17 cellular contexts compared by ENCODE assay signal in genomic region chr3:12807066-12807465, GRCh38. TPM values are rescaled to one million over a fixed set of nuclear protein-coding genes. Genes with fewer than 3 reads are reported as not detected.
A peak's percentile ranks its signal among the peaks of the same experiment; 100 is the strongest.
DNase-seq lines count a peak whose midpoint lies in the region; ATAC-seq and TF ChIP-seq lines count a peak whose summit lies in the region.
"Had no signal": no experiment of that assay in that cellular context is flagged by ENCODE, and none has a peak within 500 bp of the region (broad histone marks: within the 10 kb centered on the region; RNA-seq: fewer than 3 reads in every experiment).

No MANE protein-coding gene starts in this region.

- peaks cover 9% of the 10 kb centered on the region; the same call in 1 of the 2 replicates for H3K36me3 Mint-ChIP-seq in HFFc6 (ENCODE audit: low read depth)

- no peak overlapping the region for H3K4me3 Mint-ChIP-seq in HFFc6
- H3K4me3 Mint-ChIP-seq: CD4-positive, alpha-beta T cell had no signal

- in situ Hi-C loops in gastrocnemius medialis (cut with MboI; ENCODE audit: low sequenced_read_pairs in 4 of 4): no loop called here

- TF ChIP-seq CTCF in GM12873 (IDR thresholded peaks at IDR 0.05; ENCODE audit: insufficient read depth, low read depth, low read length, missing control alignments) (peak; percentile 10), HFFc6 (IDR thresholded peaks at IDR 0.05) (peak; percentile 34; the same call in 1 of the 2 replicates), right atrium auricular region (IDR thresholded peaks at IDR 0.05) (no peak), gastrocnemius medialis (IDR thresholded peaks at IDR 0.05 in 4 of 5, conservative IDR thresholded peaks at IDR 0.05 in 1 of 5) (no peak), gastroesophageal sphincter (IDR thresholded peaks at IDR 0.05) (no peak)

- TF ChIP-seq EP300 in gastroesophageal sphincter (IDR thresholded peaks at IDR 0.05): no peak

- peaks cover 10% of the 10 kb centered on the region; the same call in 1 of the 2 replicates for H3K4me1 Mint-ChIP-seq in HFFc6 (ENCODE audit: low read depth)

- intact Hi-C loops in gastrocnemius medialis (cut with DNase I; ENCODE audit: low total_unique reads): no loop called here

- no peaks in the 10 kb centered on the region for H3K9me3 Mint-ChIP-seq in HFFc6
- H3K9me3 Mint-ChIP-seq: CD4-positive, alpha-beta T cell had no signal

- H3K27ac ChIP-seq in right atrium auricular region (peak overlapping the region; percentile 27 to 43), gastrocnemius medialis (peak overlapping the region; percentile 71 to 99 (median 92)), gastroesophageal sphincter (peak overlapping the region in 2 of 4 donors; percentile 34 to 85)

- no peak overlapping the region for H3K27ac Mint-ChIP-seq in HFFc6
- H3K27ac Mint-ChIP-seq: CD4-positive, alpha-beta T cell had no signal

- H3K9me3 ChIP-seq in right atrium auricular region: no peaks in the 10 kb centered on the region
- H3K9me3 ChIP-seq in gastrocnemius medialis: no peaks in the 10 kb centered on the region
- H3K9me3 ChIP-seq in gastroesophageal sphincter: no peaks in the 10 kb centered on the region
- H3K9me3 ChIP-seq: BE2C, SK-N-SH had no signal

- H3K36me3 ChIP-seq in right atrium auricular region: peaks cover 49% of the 10 kb centered on the region
- H3K36me3 ChIP-seq in gastrocnemius medialis: peaks cover 0 to 46% of the 10 kb centered on the region in 2 donors
- H3K36me3 ChIP-seq in gastroesophageal sphincter: peaks cover 0 to 59% of the 10 kb centered on the region in 2 donors
- H3K36me3 ChIP-seq: BE2C had no signal

- WGBS in gastroesophageal sphincter (ENCODE audit: low coverage in 1 of 2), 2 donors: 93% methylated on average over 8 of the region's 9 CpGs; no CpG with 5 or more reads in 1 of the 2 donors

- H3K27me3 ChIP-seq in right atrium auricular region: no peaks in the 10 kb centered on the region
- H3K27me3 ChIP-seq in gastrocnemius medialis: no peaks in the 10 kb centered on the region
- H3K27me3 ChIP-seq in gastroesophageal sphincter: no peaks in the 10 kb centered on the region
- H3K27me3 ChIP-seq: BE2C had no signal

- H3K4me3 ChIP-seq in right atrium auricular region (no peak overlapping the region), gastrocnemius medialis (no peak overlapping the region), gastroesophageal sphincter (no peak overlapping the region)

- TF ChIP-seq POLR2A in gastrocnemius medialis (IDR thresholded peaks at IDR 0.05): no peak
- no peak for TF ChIP-seq POLR2A in gastroesophageal sphincter (IDR thresholded peaks at IDR 0.05)

- DNase-seq in HFFc6: no peak
- DNase-seq in right atrium auricular region (ENCODE audit: low spot score): no peak
- DNase-seq in gastrocnemius medialis: peak in 1 of 2 donors; percentile 28
- no peak for DNase-seq in dermis blood vessel endothelial cell
- DNase-seq in COLO668 (lab: John Stamatoyannopoulos, UW; ENCODE audit: unreplicated experiment): no peak
- DNase-seq: BE2C; Calu3; CD4-positive, alpha-beta T cell; DMS79; KG1; NCI-H1436 treated with DMSO at 0.1 percent for 48 hours; NCI-H2081 treated with DMSO at 0.1 percent for 48 hours; NCI-H510A; NCI-H82; SK-N-SH had no signal

- H3K27me3 Mint-ChIP-seq in HFFc6 (ENCODE audit: insufficient read depth): no peaks in the 10 kb centered on the region
- H3K27me3 Mint-ChIP-seq: CD4-positive, alpha-beta T cell had no signal

- ATAC-seq in gastrocnemius medialis: no peak
- no peak for ATAC-seq in gastroesophageal sphincter

- H3K4me1 ChIP-seq in right atrium auricular region (peaks cover 0 to 43% of the 10 kb centered on the region in 2 donors), gastrocnemius medialis (peaks cover 48 to 51% of the 10 kb centered on the region in 2 donors), gastroesophageal sphincter (peaks cover 0 to 21% (median 10%) of the 10 kb centered on the region in 3 donors)
- H3K4me1 ChIP-seq: BE2C had no signal

RNA-seq across cellular contexts. Expression of gene CAND2, which starts 10.6 kb away (rescaled TPM):
- 10 to 100 TPM in 1 of 6 experiments, 1 to 10 TPM in 5; 4.5 to 10.5 (median 8.3) TPM for total RNA-seq in HFFc6 (2021; fragmentation: NEBNext Ultra II Directional; extraction: Animal tissue kit (Norgen Biotek cat#: 25700))
- total RNA-seq in right atrium auricular region: 10 to 100 TPM; 45.2 to 77.4 TPM
- total RNA-seq in gastrocnemius medialis: 100 to 1,000 TPM; 133 to 308 (median 181) TPM
- 2.2 and 2.4 TPM in 2 replicates for total RNA-seq in dermis blood vessel endothelial cell
- total RNA-seq in gastroesophageal sphincter: 10 to 100 TPM; 11.5 to 29.9 (median 19.4) TPM
- total RNA-seq: Calu3 had no signal

RNA-seq across cellular contexts. Expression of gene RPL32, which starts 34.3 kb away (rescaled TPM):
- total RNA-seq in HFFc6 (2021; fragmentation: NEBNext Ultra II Directional; extraction: Animal tissue kit (Norgen Biotek cat#: 25700)): 1,000 to 10,000 TPM; 1,490 to 1,730 (median 1,677) TPM
- total RNA-seq in right atrium auricular region: 100 to 1,000 TPM; 626 to 829 TPM
- total RNA-seq in gastrocnemius medialis: 1,000 to 10,000 TPM in 2 of 4 donors, 100 to 1,000 TPM in 2; 765 to 1,204 (median 990) TPM
- total RNA-seq in dermis blood vessel endothelial cell: 632 and 1,383 TPM in 2 replicates
- 100 to 1,000 TPM; 679 to 924 (median 775) TPM for total RNA-seq in gastroesophageal sphincter

RNA-seq across cellular contexts. Expression of gene TMEM40, which starts 48.0 kb away (rescaled TPM):
- total RNA-seq in HFFc6 (2021; fragmentation: NEBNext Ultra II Directional; extraction: Animal tissue kit (Norgen Biotek cat#: 25700)): under 1 TPM in 3 of 6 experiments, not detected in 3; 0.32 to 0.40 (median 0.36) TPM
- total RNA-seq in right atrium auricular region (1 to 10 TPM; 1.8 to 2.3 TPM), gastrocnemius medialis (1 to 10 TPM in 1 of 4 donors, under 1 TPM in 1, not detected in 2; 0.62 to 1.2 TPM), dermis blood vessel endothelial cell (not detected in 2 replicates), gastroesophageal sphincter (1 to 10 TPM in 1 of 4 donors, not detected in 3; 3.0 TPM)
- total RNA-seq: CD4-positive, alpha-beta T cell had no signal

Comparison
In these comparisons a context has a peak if more than half of its experiments do, and no peak if none do; other contexts are left out.
1. CTCF ChIP-seq: peak in GM12873 (single experiment) and HFFc6 (single experiment); none in right atrium auricular region (0 of 2), gastrocnemius medialis (0 of 5) and gastroesophageal sphincter (0 of 4).